Comparison of ENCODE assay signal across 19 cellular contexts in genomic region chr18:33424266-33424946, GRCh38. TPM values are rescaled to one million over a fixed set of nuclear protein-coding genes. Genes with fewer than 3 reads are reported as not detected.
"Had no signal": no experiment of that assay in that cellular context is flagged by ENCODE, and none has a peak within 500 bp of the region (broad histone marks: within the 10 kb centered on the region; RNA-seq: fewer than 3 reads in every experiment).

No MANE protein-coding gene starts in this region.

- H3K4me3 Mint-ChIP-seq: activated naive CD8-positive, alpha-beta T cell treated with anti-CD3 and anti-CD28 coated beads for 36 hours; activated T-cell treated with anti-CD3 and anti-CD28 coated beads, Interleukin-2, amount 50 U/mL, for 72 hours; nephron; stimulated activated naive CD8-positive, alpha-beta T cell treated with anti-CD3 and anti-CD28 coated beads, Interleukin-15, amount 100 ng/mL, for 72 hours had no signal

- DNase-seq: activated CD4-positive, alpha-beta T cell treated with anti-CD3 and anti-CD28 coated beads for 1 hour; activated CD4-positive, alpha-beta T cell treated with anti-CD3 and anti-CD28 coated beads, Interleukin-2, amount 50 U/mL, for 48 hours; activated gamma-delta T cell treated with Interleukin-2 at 50 U/mL for 16 hours; activated naive CD8-positive, alpha-beta T cell treated with anti-CD3 and anti-CD28 coated beads for 36 hours; activated T-cell treated with anti-CD3 and anti-CD28 coated beads, Interleukin-2, amount 50 U/mL, for 72 hours; brain microvascular endothelial cell; foreskin melanocyte; heart left ventricle; mesendoderm; stimulated activated CD4-positive, alpha-beta T cell treated with anti-CD3 and anti-CD28 coated beads, Interleukin-15, amount 100 ng/mL, for 24 hours; stimulated activated CD4-positive, alpha-beta T cell treated with anti-CD3 and anti-CD28 coated beads, Interleukin-4, amount 100 ng/mL, for 24 hours; stimulated activated naive CD8-positive, alpha-beta T cell treated with anti-CD3 and anti-CD28 coated beads, Interleukin-15, amount 100 ng/mL, for 72 hours; testis; upper lobe of right lung had no signal

- H3K9me3 ChIP-seq: testis, upper lobe of right lung had no signal

- ATAC-seq: activated T-cell treated with anti-CD3 and anti-CD28 coated beads, Interleukin-2, amount 50 U/mL, for 72 hours; heart left ventricle; left lobe of liver; stimulated activated naive CD8-positive, alpha-beta T cell treated with anti-CD3 and anti-CD28 coated beads, Interleukin-15, amount 100 ng/mL, for 72 hours; upper lobe of right lung had no signal

- H3K27ac ChIP-seq: brain microvascular endothelial cell, heart left ventricle, testis, upper lobe of right lung had no signal

- H3K27ac Mint-ChIP-seq: activated naive CD8-positive, alpha-beta T cell treated with anti-CD3 and anti-CD28 coated beads for 36 hours; activated T-cell treated with anti-CD3 and anti-CD28 coated beads, Interleukin-2, amount 50 U/mL, for 72 hours; nephron; stimulated activated naive CD8-positive, alpha-beta T cell treated with anti-CD3 and anti-CD28 coated beads, Interleukin-15, amount 100 ng/mL, for 72 hours had no signal

- H3K9me3 Mint-ChIP-seq: nephron had no signal

- H3K4me3 ChIP-seq: heart left ventricle, testis, upper lobe of right lung had no signal

- H3K36me3 ChIP-seq: brain microvascular endothelial cell, heart left ventricle, upper lobe of right lung had no signal

- H3K27me3 Mint-ChIP-seq: activated naive CD8-positive, alpha-beta T cell treated with anti-CD3 and anti-CD28 coated beads for 36 hours; stimulated activated naive CD8-positive, alpha-beta T cell treated with anti-CD3 and anti-CD28 coated beads, Interleukin-15, amount 100 ng/mL, for 72 hours had no signal

- H3K4me1 Mint-ChIP-seq: activated naive CD8-positive, alpha-beta T cell treated with anti-CD3 and anti-CD28 coated beads for 36 hours; nephron; stimulated activated naive CD8-positive, alpha-beta T cell treated with anti-CD3 and anti-CD28 coated beads, Interleukin-15, amount 100 ng/mL, for 72 hours had no signal

- H3K27me3 ChIP-seq: brain microvascular endothelial cell, heart left ventricle, testis, upper lobe of right lung had no signal

- H3K36me3 Mint-ChIP-seq: activated naive CD8-positive, alpha-beta T cell treated with anti-CD3 and anti-CD28 coated beads for 36 hours had no signal

- H3K4me1 ChIP-seq: heart left ventricle, testis, upper lobe of right lung had no signal

RNA-seq across cellular contexts. Expression of gene CCDC178, which starts 16.1 kb away (rescaled TPM):
- total RNA-seq: activated naive CD8-positive, alpha-beta T cell treated with anti-CD3 and anti-CD28 coated beads for 36 hours; activated T-cell treated with anti-CD3 and anti-CD28 coated beads, Interleukin-2, amount 50 U/mL, for 72 hours; left lobe of liver; osteocyte; skeletal muscle tissue; T-helper 2 cell treated with Interferon-gamma antibody and Interleukin-4, amounts not matched to agents 100 ng/mL and 5 ng/mL, for 36 hours had no signal
